ENCODE assay signal across 17 cellular contexts in genomic region chr2:63821396-63821795, GRCh38.
"Had no signal": no experiment of that assay in that cellular context is flagged by ENCODE, and none has a peak within 500 bp of the region (broad histone marks: within the 10 kb centered on the region; RNA-seq: fewer than 3 reads in every experiment).

No MANE protein-coding gene starts in this region.

- H3K9ac ChIP-seq: neural progenitor cell had no signal

- H3K4me1 ChIP-seq: neural progenitor cell had no signal

- H3K4me3 Mint-ChIP-seq: activated CD4-positive, alpha-beta T cell treated with anti-CD3 and anti-CD28 coated beads, Interleukin-2, amount 10 ng/mL, durations not matched to agents 24 days and 14 days; activated naive CD8-positive, alpha-beta T cell treated with anti-CD3 and anti-CD28 coated beads, Interleukin-2, amount 10 ng/mL, durations not matched to agents 7 days and 5 days; naive B cell; neural progenitor cell; stimulated activated memory B cell treated with anti-CD40 and anti-IgM and Interleukin-4, amounts not matched to agents 10 μg/mL and 1 μg/mL and 100 μg/mL, for 72 hours; T-helper 2 cell treated with Interferon-gamma antibody and Interleukin-4, amounts not matched to agents 5 μg/mL and 100 μg/mL, for 36 hours had no signal

- H3K4me3 ChIP-seq: heart left ventricle, neural progenitor cell, pancreas, tibial nerve had no signal

- H3K9me3 Mint-ChIP-seq: activated CD4-positive, alpha-beta T cell treated with anti-CD3 and anti-CD28 coated beads, Interleukin-2, amount 10 ng/mL, durations not matched to agents 24 days and 14 days; activated naive CD8-positive, alpha-beta T cell treated with anti-CD3 and anti-CD28 coated beads, Interleukin-2, amount 10 ng/mL, durations not matched to agents 7 days and 5 days; naive B cell; neural progenitor cell; stimulated activated memory B cell treated with anti-CD40 and anti-IgM and Interleukin-4, amounts not matched to agents 10 μg/mL and 1 μg/mL and 100 μg/mL, for 72 hours; T-helper 2 cell treated with Interferon-gamma antibody and Interleukin-4, amounts not matched to agents 5 μg/mL and 100 μg/mL, for 36 hours had no signal

- H3K27me3 ChIP-seq: heart left ventricle, neural progenitor cell, pancreas, tibial nerve had no signal

- FAIRE-seq: pancreas had no signal

- DNase-seq: activated CD4-positive, alpha-beta T cell treated with anti-CD3 and anti-CD28 coated beads, Interleukin-2, amount 10 ng/mL, durations not matched to agents 24 days and 14 days; activated CD4-positive, CD25-positive, alpha-beta regulatory T cell; activated CD8-positive, alpha-beta memory T cell treated with anti-CD3 and anti-CD28 coated beads for 24 hours; activated gamma-delta T cell treated with Interleukin-2 at 50 U/mL for 16 hours; activated naive CD8-positive, alpha-beta T cell treated with anti-CD3 and anti-CD28 coated beads, Interleukin-2, amount 10 ng/mL, durations not matched to agents 7 days and 5 days; dermis blood vessel endothelial cell; foreskin melanocyte; heart left ventricle; left cardiac atrium; naive B cell; pancreas; stimulated activated CD4-positive, alpha-beta T cell treated with anti-CD3 and anti-CD28 coated beads, Interleukin-2, amount 100 ng/mL, for 48 hours had no signal

- H3K9me3 ChIP-seq: heart left ventricle, pancreas, tibial nerve had no signal

- H3K4me1 Mint-ChIP-seq: activated CD4-positive, alpha-beta T cell treated with anti-CD3 and anti-CD28 coated beads, Interleukin-2, amount 10 ng/mL, durations not matched to agents 24 days and 14 days had no signal

- ATAC-seq: pancreas; stimulated activated memory B cell treated with anti-CD40 and anti-IgM and Interleukin-4, amounts not matched to agents 10 μg/mL and 1 μg/mL and 100 μg/mL, for 72 hours had no signal

- H3K27ac ChIP-seq: epithelial cell of prostate, neural progenitor cell, pancreas, tibial nerve had no signal

- H3K4me2 ChIP-seq: neural progenitor cell had no signal

- H3K36me3 ChIP-seq: heart left ventricle, neural progenitor cell, pancreas, tibial nerve had no signal

- H3K36me3 Mint-ChIP-seq: naive B cell; neural progenitor cell; stimulated activated memory B cell treated with anti-CD40 and anti-IgM and Interleukin-4, amounts not matched to agents 10 μg/mL and 1 μg/mL and 100 μg/mL, for 72 hours had no signal

- H2AFZ ChIP-seq: neural progenitor cell had no signal

- H3K27ac Mint-ChIP-seq: activated CD4-positive, alpha-beta T cell treated with anti-CD3 and anti-CD28 coated beads, Interleukin-2, amount 10 ng/mL, durations not matched to agents 24 days and 14 days; activated naive CD8-positive, alpha-beta T cell treated with anti-CD3 and anti-CD28 coated beads, Interleukin-2, amount 10 ng/mL, durations not matched to agents 7 days and 5 days; naive B cell; neural progenitor cell; stimulated activated memory B cell treated with anti-CD40 and anti-IgM and Interleukin-4, amounts not matched to agents 10 μg/mL and 1 μg/mL and 100 μg/mL, for 72 hours; T-helper 2 cell treated with Interferon-gamma antibody and Interleukin-4, amounts not matched to agents 5 μg/mL and 100 μg/mL, for 36 hours had no signal
